In genomic region chr1:3745590-3746381, GRCh38 we compare ENCODE assay signal across 12 cellular contexts. TPM values are rescaled to one million over a fixed set of nuclear protein-coding genes. Genes with fewer than 3 reads are reported as not detected.
A peak's percentile ranks its signal among the peaks of the same experiment; 100 is the strongest.
DNase-seq lines count a peak whose midpoint lies in the region; ATAC-seq, FAIRE-seq and TF ChIP-seq lines count a peak whose summit lies in the region.
"Had no signal": no experiment of that assay in that cellular context is flagged by ENCODE, and none has a peak within 500 bp of the region (broad histone marks: within the 10 kb centered on the region; RNA-seq: fewer than 3 reads in every experiment).

No MANE protein-coding gene starts in this region.

- H3K4me1 Mint-ChIP-seq in CD8-positive, alpha-beta memory T cell, result peaks cover 19 to 39% (median 32%) of the 10 kb centered on the region in 3 donors

- TF ChIP-seq RAD21 in neural cell (conservative IDR thresholded peaks at IDR 0.05), result no peak

- dilution Hi-C loops in endothelial cell of umbilical vein (cut with MboI; ENCODE audit: extremely low pct_ligation_motif_present, low sequenced_read_pairs), result no loop called here

- no peaks in the 10 kb centered on the region for H3K9me1 ChIP-seq in endothelial cell of umbilical vein (replicated peaks; ENCODE audit: control insufficient read depth, extremely low read depth, insufficient read depth, low read length)

- POLR2A ChIA-PET in CD8-positive, alpha-beta memory T cell (lab: Charles Lee), result no interaction called here
- POLR2A ChIA-PET in RWPE1 (lab: Yijun Ruan, JAX; ENCODE audit: low non-redundant PET), result no interaction called here
- POLR2A ChIA-PET in endothelial cell of umbilical vein (lab: Charles Lee), result no interaction called here

- H3K9me2 ChIP-seq in neural cell (ENCODE audit: insufficient read depth, low read length), result no peaks in the 10 kb centered on the region

- DNase-seq in CD8-positive, alpha-beta memory T cell, result peak in 1 of 5 donors; percentile 46
- DNase-seq in RWPE1 (ENCODE audit: low spot score) (no peak), endothelial cell of umbilical vein (ENCODE audit: low read depth, low spot score) (no peak), AG08396 (ENCODE audit: low spot score) (no peak), GOT3 (lab: John Stamatoyannopoulos, UW) (no peak), tibial nerve (ENCODE audit: low spot score in 2 of 2) (no peak)

- peaks cover 0 to 1% of the 10 kb centered on the region in 2 donors for H3K27me3 Mint-ChIP-seq in CD8-positive, alpha-beta memory T cell

- no peaks in the 10 kb centered on the region for H3K36me3 ChIP-seq in CD8-positive, alpha-beta memory T cell (ENCODE audit: insufficient read depth, low read length)
- H3K36me3 ChIP-seq in endothelial cell of umbilical vein (ENCODE audit: control insufficient read depth in 2 of 2, extremely low read depth in 1 of 2, insufficient read depth in 2 of 2, low read length in 2 of 2) (peaks cover 0 to 16% of the 10 kb centered on the region in 2 experiments), neural cell (ENCODE audit: insufficient read depth, low read length) (no peaks in the 10 kb centered on the region), tibial nerve (peaks cover 0 to 45% (median 2%) of the 10 kb centered on the region in 3 donors)

- peaks cover 0 to 21% (median 4%) of the 10 kb centered on the region in 3 donors for H3K36me3 Mint-ChIP-seq in CD8-positive, alpha-beta memory T cell

- peak overlapping the region; percentile 51 for H3K4me3 ChIP-seq in CD8-positive, alpha-beta memory T cell (ENCODE audit: low read length)
- H3K4me3 ChIP-seq in endothelial cell of umbilical vein (replicated peaks in 1 of 3; ENCODE audit: insufficient read depth in 1 of 3, low read depth in 1 of 3, low read length in 3 of 3) (no peak overlapping the region), neural cell (ENCODE audit: low read length) (peak overlapping the region; percentile 91), tibial nerve (peak overlapping the region in 1 of 4 donors; percentile 95)

- ATAC-seq in HG03460 (IDR thresholded peaks at IDR 0.05; ENCODE audit: unreplicated experiment), result no peak

- peak overlapping the region; percentile 31 for H3K27ac ChIP-seq in CD8-positive, alpha-beta memory T cell (ENCODE audit: low read depth, low read length)
- peak overlapping the region; percentile 65 for H3K27ac ChIP-seq in RWPE1
- H3K27ac ChIP-seq in endothelial cell of umbilical vein (ENCODE audit: insufficient read depth, low read depth, low read length), result no peak overlapping the region
- H3K27ac ChIP-seq in neural cell (ENCODE audit: low read length), result no peak overlapping the region
- H3K27ac ChIP-seq in tibial nerve, result no peak overlapping the region

- no peak overlapping the region for H2AFZ ChIP-seq in endothelial cell of umbilical vein (ENCODE audit: low read depth, low read length)
- no peak overlapping the region for H2AFZ ChIP-seq in neural cell (ENCODE audit: low read depth, low read length)

- no peaks in the 10 kb centered on the region for H3K9me3 ChIP-seq in CD8-positive, alpha-beta memory T cell (ENCODE audit: low read length)
- H3K9me3 ChIP-seq in endothelial cell of umbilical vein (replicated peaks; ENCODE audit: control insufficient read depth, insufficient read depth, low read length) (no peaks in the 10 kb centered on the region), neural cell (ENCODE audit: low read length) (no peaks in the 10 kb centered on the region), tibial nerve (no peaks in the 10 kb centered on the region)

- peak overlapping the region; percentile 39 to 91 (median 81) for H3K4me3 Mint-ChIP-seq in CD8-positive, alpha-beta memory T cell

- no peak for TF ChIP-seq POLR2A in endothelial cell of umbilical vein (IDR thresholded peaks at IDR 0.05; ENCODE audit: low read depth, low read length)
- TF ChIP-seq POLR2A in tibial nerve (IDR thresholded peaks at IDR 0.05), result no peak

- no peak for FAIRE-seq in endothelial cell of umbilical vein (lab: Jason Lieb, UNC)
- FAIRE-seq: endometrium, TTC549 had no signal

- TF ChIP-seq CTCF in RWPE1 (conservative IDR thresholded peaks at IDR 0.05; ENCODE audit: low read depth), result no peak
- TF ChIP-seq CTCF in endothelial cell of umbilical vein (IDR thresholded peaks at IDR 0.05; ENCODE audit: extremely low read depth in 1 of 2, insufficient read depth in 1 of 2, low read depth in 1 of 2, low read length in 2 of 2), result no peak
- no peak for TF ChIP-seq CTCF in neural cell (IDR thresholded peaks at IDR 0.05; ENCODE audit: poor library complexity, severe bottlenecking)
- no peak for TF ChIP-seq CTCF in tibial nerve (IDR thresholded peaks at IDR 0.05)

- H3K27ac Mint-ChIP-seq in CD8-positive, alpha-beta memory T cell, result peak overlapping the region; percentile 5 to 98 (median 68)

- 73% methylated on average over 23 to 25 of the region's 25 CpGs for WGBS in tibial nerve, 2 donors

- BruUV-seq in endothelial cell of umbilical vein (replicated peaks; lab: Mats Ljungman, UMichigan), result no TSS peak

- H3K79me2 ChIP-seq in endothelial cell of umbilical vein (ENCODE audit: control insufficient read depth, insufficient read depth, low read length) (peaks cover 5% of the 10 kb centered on the region), neural cell (replicated peaks; ENCODE audit: insufficient read depth, low read length) (peaks cover 5% of the 10 kb centered on the region)

- no peak for TF ChIP-seq EP300 in neural cell (conservative IDR thresholded peaks at IDR 0.05; ENCODE audit: poor library complexity, severe bottlenecking)
- no peak for TF ChIP-seq EP300 in tibial nerve (IDR thresholded peaks at IDR 0.05)

- CTCF ChIA-PET in CD8-positive, alpha-beta memory T cell (lab: Charles Lee), result no interaction called here
- CTCF ChIA-PET in RWPE1 (lab: Yijun Ruan, JAX) (no interaction called here), endothelial cell of umbilical vein (lab: Charles Lee) (interaction anchor here (3.7 kb wide), 1 partner anchor 21 kb away, joined by 11 read pairs; no protein-coding TSS in a partner anchor)

- no peaks in the 10 kb centered on the region for H4K20me1 ChIP-seq in endothelial cell of umbilical vein (replicated peaks; ENCODE audit: control insufficient read depth, extremely low read depth, insufficient read depth, low read length)
- H4K20me1 ChIP-seq in neural cell (ENCODE audit: insufficient read depth), result no peaks in the 10 kb centered on the region

- H3K4me2 ChIP-seq in endothelial cell of umbilical vein (ENCODE audit: insufficient read depth, low read length), result peak overlapping the region; percentile 61
- H3K4me2 ChIP-seq in neural cell (ENCODE audit: low read length), result peak overlapping the region; percentile 94

- intact Hi-C loops in endothelial cell of umbilical vein (cut with micrococcal nuclease), result loop anchor here (2.0 kb wide), 1 partner anchor 27 kb away; the partner anchor contains the start of gene SMIM1

- H3K27me3 ChIP-seq in CD8-positive, alpha-beta memory T cell (ENCODE audit: insufficient read depth, low read length, poor library complexity, severe bottlenecking), result no peaks in the 10 kb centered on the region
- H3K27me3 ChIP-seq in endothelial cell of umbilical vein (ENCODE audit: control insufficient read depth in 2 of 2, insufficient read depth in 2 of 2, low read length in 2 of 2), result peaks cover 0 to 5% of the 10 kb centered on the region in 2 experiments
- no peaks in the 10 kb centered on the region for H3K27me3 ChIP-seq in neural cell (ENCODE audit: insufficient read depth, low read depth, low read length)
- H3K27me3 ChIP-seq in tibial nerve, result no peaks in the 10 kb centered on the region

- H3K9ac ChIP-seq in endothelial cell of umbilical vein (replicated peaks; ENCODE audit: extremely low read depth, insufficient read depth, low read length) (no peak overlapping the region), neural cell (ENCODE audit: low read length) (peak overlapping the region; percentile 75)

- no peaks in the 10 kb centered on the region for H3K9me3 Mint-ChIP-seq in CD8-positive, alpha-beta memory T cell

- H3K4me1 ChIP-seq in CD8-positive, alpha-beta memory T cell (ENCODE audit: insufficient read depth, low read length), result peaks cover 9% of the 10 kb centered on the region
- H3K4me1 ChIP-seq in endothelial cell of umbilical vein (ENCODE audit: control insufficient read depth, extremely low read depth, insufficient read depth, low read length) (peaks cover 11% of the 10 kb centered on the region), tibial nerve (peaks cover 0 to 35% (median 15%) of the 10 kb centered on the region in 4 donors)

- H3F3A ChIP-seq in neural cell (ENCODE audit: insufficient read depth, low read length, poor library complexity, severe bottlenecking), result no peaks in the 10 kb centered on the region

RNA-seq across cellular contexts. Expression of gene CCDC27, which starts 6.5 kb away (rescaled TPM):
- total RNA-seq in CD8-positive, alpha-beta memory T cell, result not detected
- not detected for polyA plus RNA-seq in CD8-positive, alpha-beta memory T cell
- total RNA-seq in endothelial cell of umbilical vein (not detected in 2 replicates), tibial nerve (not detected)
- polyA plus RNA-seq in endothelial cell of umbilical vein (not detected in 2 replicates), neural cell (not detected in 2 replicates)
- polyA plus RNA-seq in endothelial cell of umbilical vein (2011; cell fraction: cytosol; rRNA removed), result not detected in 2 replicates
- polyA plus RNA-seq in endothelial cell of umbilical vein (2011; cell fraction: nucleus; rRNA removed), result not detected in 2 replicates
- polyA plus RNA-seq in endothelial cell of umbilical vein (2012), result not detected in 2 replicates
- polyA minus RNA-seq in endothelial cell of umbilical vein (not detected in 2 replicates), neural cell (not detected in 2 replicates)
- polyA minus RNA-seq in endothelial cell of umbilical vein (2011; cell fraction: cytosol; rRNA and poly(A)+ RNA removed), result not detected
- polyA minus RNA-seq in endothelial cell of umbilical vein (2011; cell fraction: nucleus; rRNA and poly(A)+ RNA removed), result not detected in 2 replicates
- total RNA-seq: sciatic nerve, urinary bladder had no signal
- polyA plus RNA-seq: urinary bladder had no signal

RNA-seq across cellular contexts. Expression of gene SMIM1, which starts 26.8 kb away (rescaled TPM):
- 1 to 10 TPM in 1 of 2 experiments, under 1 TPM in 1; 0.80 to 1.6 TPM for total RNA-seq in CD8-positive, alpha-beta memory T cell
- polyA plus RNA-seq in CD8-positive, alpha-beta memory T cell, result 1.1 TPM
- total RNA-seq in endothelial cell of umbilical vein (1.2 and 2.9 TPM in 2 replicates), tibial nerve (10 to 100 TPM in 1 of 4 donors, not detected in 3; 23.1 TPM)
- polyA plus RNA-seq in endothelial cell of umbilical vein (1.4 and 5.1 TPM in 2 replicates), neural cell (not detected in 2 replicates)
- 0.80 and 2.6 TPM in 2 replicates for polyA plus RNA-seq in endothelial cell of umbilical vein (2011; cell fraction: cytosol; rRNA removed)
- polyA plus RNA-seq in endothelial cell of umbilical vein (2011; cell fraction: nucleus; rRNA removed), result not detected in 2 replicates
- polyA plus RNA-seq in endothelial cell of umbilical vein (2012), result 0.56 and 1.1 TPM in 2 replicates
- polyA minus RNA-seq in endothelial cell of umbilical vein (1.2 and 2.3 TPM in 2 replicates), neural cell (not detected in 2 replicates)
- polyA minus RNA-seq in endothelial cell of umbilical vein (2011; cell fraction: cytosol; rRNA and poly(A)+ RNA removed), result not detected
- polyA minus RNA-seq in endothelial cell of umbilical vein (2011; cell fraction: nucleus; rRNA and poly(A)+ RNA removed), result 1.9 TPM in 1 of 2 replicates, not detected in the other
- total RNA-seq: urinary bladder had no signal

RNA-seq across cellular contexts. Expression of gene LRRC47, which starts 50.5 kb away (rescaled TPM):
- 10 to 100 TPM; 42.6 to 50.5 TPM for total RNA-seq in CD8-positive, alpha-beta memory T cell
- polyA plus RNA-seq in CD8-positive, alpha-beta memory T cell, result 36.9 TPM
- total RNA-seq in endothelial cell of umbilical vein (41.2 and 42.5 TPM in 2 replicates), tibial nerve (10 to 100 TPM; 40.8 to 46.3 (median 42.6) TPM)
- polyA plus RNA-seq in endothelial cell of umbilical vein (22.1 and 23.7 TPM in 2 replicates), neural cell (59.2 and 63.5 TPM in 2 replicates)
- 17.2 and 20.3 TPM in 2 replicates for polyA plus RNA-seq in endothelial cell of umbilical vein (2011; cell fraction: cytosol; rRNA removed)
- polyA plus RNA-seq in endothelial cell of umbilical vein (2011; cell fraction: nucleus; rRNA removed), result 39.0 and 46.8 TPM in 2 replicates
- 27.9 and 28.4 TPM in 2 replicates for polyA plus RNA-seq in endothelial cell of umbilical vein (2012)
- polyA minus RNA-seq in endothelial cell of umbilical vein (10.1 and 13.6 TPM in 2 replicates), neural cell (54.2 and 68.2 TPM in 2 replicates)
- 14.7 TPM for polyA minus RNA-seq in endothelial cell of umbilical vein (2011; cell fraction: cytosol; rRNA and poly(A)+ RNA removed)
- polyA minus RNA-seq in endothelial cell of umbilical vein (2011; cell fraction: nucleus; rRNA and poly(A)+ RNA removed), result 8.2 and 10.5 TPM in 2 replicates

Comparison
In these comparisons a context has a peak if more than half of its experiments do, and no peak if none do; other contexts are left out.
1. H3K27ac ChIP-seq: peak in CD8-positive, alpha-beta memory T cell (single experiment) and RWPE1 (single experiment); none in endothelial cell of umbilical vein (single experiment), neural cell (single experiment) and tibial nerve (0 of 4).
2. H3K4me3 ChIP-seq: peak in CD8-positive, alpha-beta memory T cell (single experiment) and neural cell (single experiment); none in endothelial cell of umbilical vein (0 of 3).